Comparison of ENCODE assay signal across 24 cellular contexts in the genomic region with DNA sequence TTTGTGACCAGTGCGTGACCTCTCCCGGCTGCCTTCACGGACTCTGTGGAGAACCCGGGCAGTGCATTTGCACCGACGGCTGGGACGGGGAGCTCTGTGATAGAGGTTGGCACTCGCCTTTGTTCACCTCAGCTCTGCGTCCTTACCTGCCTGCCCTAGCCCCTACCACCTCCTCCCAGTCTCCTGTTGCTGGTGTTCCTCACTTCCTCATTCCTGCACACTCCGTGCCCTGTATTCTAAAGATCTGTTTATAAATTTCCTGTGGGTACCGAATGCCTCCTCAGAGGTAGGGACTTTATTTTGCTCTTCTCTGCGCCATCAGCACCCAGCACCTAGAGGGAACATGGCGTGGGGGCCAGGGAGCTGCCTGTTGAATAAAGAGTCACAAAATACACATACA. TPM values are rescaled to one million over a fixed set of nuclear protein-coding genes. Genes with fewer than 3 reads are reported as not detected.
"Had no signal": no experiment of that assay in that cellular context is flagged by ENCODE, and none has a peak within 500 bp of the region (broad histone marks: within the 10 kb centered on the region; RNA-seq: fewer than 3 reads in every experiment).

No MANE protein-coding gene starts in this region.

- H3K4me1 ChIP-seq: gastroesophageal sphincter, psoas muscle, right atrium auricular region had no signal

- H3K4me1 Mint-ChIP-seq: memory B cell had no signal

- H3K4me3 ChIP-seq: dorsolateral prefrontal cortex, esophagus squamous epithelium, gastroesophageal sphincter, heart left ventricle, mucosa of descending colon, ovary, psoas muscle, right atrium auricular region had no signal

- DNase-seq: activated CD4-positive, alpha-beta T cell treated with anti-CD3 and anti-CD28 coated beads for 1 hour; activated CD4-positive, alpha-beta T cell treated with anti-CD3 and anti-CD28 coated beads, Interleukin-2, amount 50 U/mL, for 1 hour; activated CD8-positive, alpha-beta T cell treated with anti-CD3 and anti-CD28 coated beads, Interleukin-2, amount 10 ng/mL, durations not matched to agents 7 days and 5 days; activated T-cell treated with anti-CD3 and anti-CD28 coated beads, Interleukin-2, amount 50 U/mL, for 1 hour; aorta; central memory CD4-positive, alpha-beta T cell; dorsolateral prefrontal cortex; esophagus squamous epithelium; heart left ventricle; islet precursor cell; left cardiac atrium; stimulated activated CD4-positive, alpha-beta T cell treated with anti-CD3 and anti-CD28 coated beads, Interleukin-12 subunit alpha, Interleukin-12 subunit beta, amount 100 ng/mL, for 4 hours; stimulated activated CD4-positive, alpha-beta T cell treated with anti-CD3 and anti-CD28 coated beads, Interleukin-4, amount 100 ng/mL, for 4 hours; stimulated activated naive CD8-positive, alpha-beta T cell treated with anti-CD3 and anti-CD28 coated beads, Interleukin-15, Interleukin-2, amounts not matched to agents 100 U/mL and 50 U/mL, for 24 hours; T-helper 1 cell had no signal

- H3K9me3 ChIP-seq: esophagus squamous epithelium, heart left ventricle, mucosa of descending colon, neutrophil, ovary, psoas muscle, right atrium auricular region had no signal

- ATAC-seq: activated CD8-positive, alpha-beta T cell treated with anti-CD3 and anti-CD28 coated beads, Interleukin-2, amount 10 ng/mL, durations not matched to agents 7 days and 5 days; activated naive CD4-positive, alpha-beta T cell treated with anti-CD3 and anti-CD28 coated beads, Interleukin-2, amount 50 U/mL, for 72 hours; gastroesophageal sphincter; heart left ventricle; left cardiac atrium; mucosa of descending colon; psoas muscle; stimulated activated naive CD8-positive, alpha-beta T cell treated with anti-CD3 and anti-CD28 coated beads, Interleukin-15, Interleukin-2, amounts not matched to agents 100 U/mL and 50 U/mL, for 24 hours had no signal

- H3K4me3 Mint-ChIP-seq: activated CD8-positive, alpha-beta T cell treated with anti-CD3 and anti-CD28 coated beads, Interleukin-2, amount 10 ng/mL, durations not matched to agents 7 days and 5 days; memory B cell had no signal

- H3K36me3 ChIP-seq: esophagus squamous epithelium, gastroesophageal sphincter, heart left ventricle, neutrophil, ovary, right atrium auricular region had no signal

- H3K27ac Mint-ChIP-seq: activated CD8-positive, alpha-beta T cell treated with anti-CD3 and anti-CD28 coated beads, Interleukin-2, amount 10 ng/mL, durations not matched to agents 7 days and 5 days; activated naive CD4-positive, alpha-beta T cell treated with anti-CD3 and anti-CD28 coated beads, Interleukin-2, amount 50 U/mL, for 72 hours; memory B cell had no signal

- H3K27me3 ChIP-seq: ovary had no signal

- H3K36me3 Mint-ChIP-seq: activated naive CD4-positive, alpha-beta T cell treated with anti-CD3 and anti-CD28 coated beads, Interleukin-2, amount 50 U/mL, for 72 hours; memory B cell had no signal

- H3K27ac ChIP-seq: dorsolateral prefrontal cortex, esophagus squamous epithelium, gastroesophageal sphincter, heart left ventricle, neutrophil, ovary, psoas muscle, right atrium auricular region had no signal

- H3K9me3 Mint-ChIP-seq: activated naive CD4-positive, alpha-beta T cell treated with anti-CD3 and anti-CD28 coated beads, Interleukin-2, amount 50 U/mL, for 72 hours had no signal

RNA-seq across cellular contexts. Expression of gene DLK1, which starts 2.3 kb away (rescaled TPM):
- total RNA-seq: activated CD8-positive, alpha-beta T cell treated with anti-CD3 and anti-CD28 coated beads, Interleukin-2, amount 10 ng/mL, durations not matched to agents 7 days and 5 days; activated naive CD4-positive, alpha-beta T cell treated with anti-CD3 and anti-CD28 coated beads, Interleukin-2, amount 50 U/mL, for 72 hours; aorta; esophagus squamous epithelium; gastroesophageal sphincter; right atrium auricular region; subcutaneous adipose tissue had no signal
